Comparison of ENCODE assay signal across 8 cellular contexts in genomic region chr12:122981036-122981471, GRCh38. TPM values are rescaled to one million over a fixed set of nuclear protein-coding genes. Genes with fewer than 3 reads are reported as not detected.
DNase-seq lines count a peak whose midpoint lies in the region; ATAC-seq and TF ChIP-seq lines count a peak whose summit lies in the region.

No MANE protein-coding gene starts in this region.

- 0 to 1% (median 1%) methylated on average over 25 to 40 of the region's 40 CpGs for WGBS in adrenal gland, 4 donors

- H3K4me1 Mint-ChIP-seq in activated naive CD4-positive, alpha-beta T cell treated with anti-CD3 and anti-CD28 coated beads, Interleukin-2, amount 10 ng/mL, durations not matched to agents 7 days and 5 days: peaks cover 70% of the 10 kb centered on the region

- H3K36me3 ChIP-seq in adrenal gland (replicated peaks in 1 of 2) (peaks cover 0 to 12% of the 10 kb centered on the region in 2 donors), kidney epithelial cell (ENCODE audit: control insufficient read depth, insufficient read depth, low read length) (no peaks in the 10 kb centered on the region), subcutaneous abdominal adipose tissue (ENCODE audit: control insufficient read depth in 5 of 5, insufficient read depth in 5 of 5, low read length in 5 of 5) (peaks cover 0 to 41% (median 28%) of the 10 kb centered on the region in 5 donors)

- no peak for TF ChIP-seq POLR2A in adrenal gland (IDR thresholded peaks at IDR 0.05)

- CTCF ChIA-PET in activated naive CD4-positive, alpha-beta T cell treated with anti-CD3 and anti-CD28 coated beads, Interleukin-2, amount 10 ng/mL, durations not matched to agents 7 days and 5 days (lab: Charles Lee): no interaction called here

- H3K9me3 ChIP-seq in adrenal gland (replicated peaks in 1 of 3) (no peaks in the 10 kb centered on the region), subcutaneous abdominal adipose tissue (ENCODE audit: control insufficient read depth in 5 of 5, low read length in 5 of 5) (no peaks in the 10 kb centered on the region)

- no peaks in the 10 kb centered on the region for H3K27me3 Mint-ChIP-seq in activated naive CD4-positive, alpha-beta T cell treated with anti-CD3 and anti-CD28 coated beads, Interleukin-2, amount 10 ng/mL, durations not matched to agents 7 days and 5 days

- peak overlapping the region; percentile 17 to 90 (median 79) for H3K27ac ChIP-seq in adrenal gland
- H3K27ac ChIP-seq in subcutaneous abdominal adipose tissue (ENCODE audit: low read depth, low read length): peak overlapping the region; percentile 60

- peak overlapping the region; percentile 72 to 90 (median 88) for H3K9ac ChIP-seq in subcutaneous abdominal adipose tissue (ENCODE audit: low read length in 5 of 5)

- no peak for DNase-seq in activated naive CD4-positive, alpha-beta T cell treated with anti-CD3 and anti-CD28 coated beads, Interleukin-2, amount 10 ng/mL, durations not matched to agents 7 days and 5 days
- no peak for DNase-seq in activated naive CD4-positive, alpha-beta T cell (lab: John Stamatoyannopoulos, UW)
- peak; percentile 47 for DNase-seq in HK-2 (ENCODE audit: unreplicated experiment)
- DNase-seq in adrenal gland: peak in 3 of 7 donors; percentile 34 to 50 (median 43)
- no peak for DNase-seq in kidney epithelial cell (ENCODE audit: low read depth)
- no peak for DNase-seq in stimulated activated CD4-positive, alpha-beta T cell treated with anti-CD3 and anti-CD28 coated beads, Interleukin-12 subunit alpha, Interleukin-12 subunit beta, amount 100 ng/mL, for 4 hours

- H3K27ac Mint-ChIP-seq in activated naive CD4-positive, alpha-beta T cell treated with anti-CD3 and anti-CD28 coated beads, Interleukin-2, amount 10 ng/mL, durations not matched to agents 7 days and 5 days: peak overlapping the region; percentile 84

- TF ChIP-seq CTCF in adrenal gland (IDR thresholded peaks at IDR 0.05): no peak
- no peak for TF ChIP-seq CTCF in kidney epithelial cell (IDR thresholded peaks at IDR 0.05; ENCODE audit: insufficient read depth, low read length, poor library complexity, severe bottlenecking)

- H3K4me3 ChIP-seq in adrenal gland (peak overlapping the region; percentile 37 to 83 (median 64)), kidney epithelial cell (ENCODE audit: low read depth, low read length) (peak overlapping the region; percentile 81), subcutaneous abdominal adipose tissue (ENCODE audit: low read depth in 1 of 5, low read length in 5 of 5) (peak overlapping the region; percentile 78 to 81 (median 80))

- H3K4me3 Mint-ChIP-seq in activated naive CD4-positive, alpha-beta T cell treated with anti-CD3 and anti-CD28 coated beads, Interleukin-2, amount 10 ng/mL, durations not matched to agents 7 days and 5 days: peak overlapping the region; percentile 90

- no peak for ATAC-seq in GM19324 (IDR thresholded peaks at IDR 0.05; ENCODE audit: low FRiP score, unreplicated experiment)

- H3K27me3 ChIP-seq in adrenal gland (no peaks in the 10 kb centered on the region), kidney epithelial cell (ENCODE audit: control insufficient read depth, insufficient read depth, low read length) (no peaks in the 10 kb centered on the region), subcutaneous abdominal adipose tissue (ENCODE audit: control insufficient read depth in 5 of 5, insufficient read depth in 4 of 5, low read length in 5 of 5) (no peaks in the 10 kb centered on the region)

- intact Hi-C loops in adrenal gland (cut with DNase I): loop anchor here in 1 of 2 donors (5.0 kb wide), 2 partner anchors 171 to 256 kb away; partner anchors contain the start of gene PITPNM2

- H3K4me1 ChIP-seq in adrenal gland (replicated peaks in 1 of 2) (peaks cover 51 to 77% of the 10 kb centered on the region in 2 donors), subcutaneous abdominal adipose tissue (ENCODE audit: control insufficient read depth in 5 of 5, insufficient read depth in 5 of 5, low read length in 5 of 5) (peaks cover 22 to 82% (median 80%) of the 10 kb centered on the region in 5 donors)

- no peaks in the 10 kb centered on the region for H3K9me3 Mint-ChIP-seq in activated naive CD4-positive, alpha-beta T cell treated with anti-CD3 and anti-CD28 coated beads, Interleukin-2, amount 10 ng/mL, durations not matched to agents 7 days and 5 days

- H3K36me3 Mint-ChIP-seq in activated naive CD4-positive, alpha-beta T cell treated with anti-CD3 and anti-CD28 coated beads, Interleukin-2, amount 10 ng/mL, durations not matched to agents 7 days and 5 days: peaks cover 28% of the 10 kb centered on the region

RNA-seq across cellular contexts. Expression of gene ARL6IP4, which starts 0.6 kb away (rescaled TPM):
- total RNA-seq in adrenal gland (100 to 1,000 TPM; 192 to 384 (median 284) TPM), kidney epithelial cell (250 and 289 TPM in 2 replicates)
- 100 to 1,000 TPM; 198 to 709 (median 531) TPM for polyA plus RNA-seq in adrenal gland

RNA-seq across cellular contexts. Expression of gene OGFOD2, which starts 6.0 kb away (rescaled TPM):
- total RNA-seq in adrenal gland: 10 to 100 TPM; 14.8 to 44.8 (median 21.8) TPM
- 10 to 100 TPM in 2 of 3 donors, 1 to 10 TPM in 1; 6.2 to 21.7 (median 16.7) TPM for polyA plus RNA-seq in adrenal gland
- total RNA-seq in kidney epithelial cell: 13.0 and 14.9 TPM in 2 replicates

RNA-seq across cellular contexts. Expression of gene ABCB9, which starts 14.8 kb away (rescaled TPM):
- total RNA-seq in adrenal gland: 1 to 10 TPM; 3.6 to 10.0 (median 6.2) TPM
- 1 to 10 TPM; 2.0 to 7.5 (median 3.0) TPM for polyA plus RNA-seq in adrenal gland
- 10.6 and 12.3 TPM in 2 replicates for total RNA-seq in kidney epithelial cell
